In the genomic region with DNA sequence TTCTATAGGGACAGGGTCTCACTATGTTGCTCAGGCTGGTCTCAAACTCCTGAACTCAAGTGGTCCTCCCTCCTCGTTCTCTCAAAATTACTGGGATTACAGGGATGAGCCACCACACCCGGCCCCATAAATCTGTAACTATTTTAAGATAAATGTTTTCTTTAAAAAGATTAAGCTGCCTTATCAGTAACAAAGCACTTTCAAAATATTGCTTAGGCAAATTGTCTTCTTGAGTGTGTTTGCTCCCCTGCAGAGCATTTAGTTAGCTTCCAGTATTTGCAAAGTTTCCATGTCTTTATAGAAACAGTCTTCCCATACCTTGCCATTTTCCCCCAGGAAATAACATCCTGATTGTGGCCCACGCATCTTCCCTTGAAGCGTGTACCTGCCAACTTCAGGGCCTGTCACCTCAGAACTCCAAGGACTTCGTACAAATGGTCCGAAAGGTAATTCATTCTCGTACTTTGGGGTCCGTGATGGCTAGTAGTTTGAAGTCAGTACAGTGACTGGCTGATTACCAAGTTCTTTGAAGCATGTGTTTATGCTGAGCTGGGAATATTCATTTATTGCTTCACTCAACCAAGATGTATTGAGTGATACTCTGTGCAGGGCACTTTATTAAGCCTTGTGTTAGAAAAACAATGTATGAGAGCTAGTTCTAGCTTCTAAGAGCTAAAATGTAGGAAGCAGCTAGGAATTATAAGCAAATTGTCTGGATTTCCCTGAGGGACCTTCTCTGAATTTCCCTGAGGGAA, we compare ENCODE assay signal across 11 cellular contexts. TPM values are rescaled to one million over a fixed set of nuclear protein-coding genes. Genes with fewer than 3 reads are reported as not detected.
DNase-seq lines count a peak whose midpoint lies in the region; ATAC-seq and TF ChIP-seq lines count a peak whose summit lies in the region.
"Had no signal": no experiment of that assay in that cellular context is flagged by ENCODE, and none has a peak within 500 bp of the region (broad histone marks: within the 10 kb centered on the region; RNA-seq: fewer than 3 reads in every experiment).

No MANE protein-coding gene starts in this region.

- no peak overlapping the region for H3K4me3 Mint-ChIP-seq in CD4-positive, CD25-positive, alpha-beta regulatory T cell
- no peak overlapping the region for H3K4me3 Mint-ChIP-seq in nephron progenitor cell
- H3K4me3 Mint-ChIP-seq: activated CD4-positive, alpha-beta T cell treated with anti-CD3 and anti-CD28 coated beads for 36 hours had no signal

- no peak overlapping the region for H3K27ac ChIP-seq in CD4-positive, CD25-positive, alpha-beta regulatory T cell (ENCODE audit: insufficient read depth, low read length, poor library complexity, severe bottlenecking)
- 0 out of 2 replicates have a peak overlapping the region, but pooled peaks have one; percentile 11 for H3K27ac ChIP-seq in HL-60 (replicated peaks)
- peak overlapping the region in 1 of 2 donors; percentile 27 for H3K27ac ChIP-seq in tibial artery

- H3K27me3 ChIP-seq in CD4-positive, CD25-positive, alpha-beta regulatory T cell (ENCODE audit: control insufficient read depth, insufficient read depth, low read length) = no peaks in the 10 kb centered on the region
- H3K27me3 ChIP-seq in HL-60 (ENCODE audit: insufficient read depth, poor library complexity, severe bottlenecking) (no peaks in the 10 kb centered on the region), tibial artery (no peaks in the 10 kb centered on the region)

- no peak overlapping the region for H3K4me3 ChIP-seq in CD4-positive, CD25-positive, alpha-beta regulatory T cell (ENCODE audit: low read depth, low read length)
- H3K4me3 ChIP-seq in HL-60 (replicated peaks; ENCODE audit: insufficient read depth, low read length) (no peak overlapping the region), cardiac fibroblast (replicated peaks in 1 of 2; ENCODE audit: low read depth in 2 of 2, low read length in 2 of 2) (no peak overlapping the region), tibial artery (no peak overlapping the region)

- H3K9me3 ChIP-seq in CD4-positive, CD25-positive, alpha-beta regulatory T cell (ENCODE audit: control insufficient read depth in 2 of 2, low read length in 2 of 2) = no peaks in the 10 kb centered on the region
- no peaks in the 10 kb centered on the region for H3K9me3 ChIP-seq in tibial artery

- H3K4me1 ChIP-seq in CD4-positive, CD25-positive, alpha-beta regulatory T cell (ENCODE audit: control insufficient read depth, insufficient read depth, low read length, poor library complexity, severe bottlenecking) = no peaks in the 10 kb centered on the region
- H3K4me1 ChIP-seq in tibial artery = no peaks in the 10 kb centered on the region

- peak overlapping the region; percentile 26 to 65 (median 62) for H3K27ac Mint-ChIP-seq in CD4-positive, CD25-positive, alpha-beta regulatory T cell
- peak overlapping the region; percentile 94 for H3K27ac Mint-ChIP-seq in nephron progenitor cell
- H3K27ac Mint-ChIP-seq: activated CD4-positive, alpha-beta T cell treated with anti-CD3 and anti-CD28 coated beads for 36 hours had no signal

- TF ChIP-seq CTCF in HL-60 (IDR thresholded peaks at IDR 0.05; ENCODE audit: insufficient read depth, low read length) (no peak), cardiac fibroblast (IDR thresholded peaks at IDR 0.05; ENCODE audit: low read depth, low read length) (no peak), nephron progenitor cell (IDR thresholded peaks at IDR 0.05) (no peak), tibial artery (IDR thresholded peaks at IDR 0.05) (no peak)

- ATAC-seq in CD4-positive, CD25-positive, alpha-beta regulatory T cell (ENCODE audit: low read depth in 2 of 2) = no peak
- ATAC-seq in HG03378 (IDR thresholded peaks at IDR 0.05; ENCODE audit: unreplicated experiment) = no peak

- no peaks in the 10 kb centered on the region for H3K9me3 Mint-ChIP-seq in CD4-positive, CD25-positive, alpha-beta regulatory T cell
- peaks cover 4% of the 10 kb centered on the region for H3K9me3 Mint-ChIP-seq in nephron progenitor cell

- H3K4me1 Mint-ChIP-seq in CD4-positive, CD25-positive, alpha-beta regulatory T cell = peaks cover 4 to 24% (median 12%) of the 10 kb centered on the region in 4 donors
- peaks cover 45% of the 10 kb centered on the region for H3K4me1 Mint-ChIP-seq in nephron progenitor cell

- peaks cover 60% of the 10 kb centered on the region for H3K36me3 ChIP-seq in CD4-positive, CD25-positive, alpha-beta regulatory T cell (ENCODE audit: control insufficient read depth, insufficient read depth, low read length)
- H3K36me3 ChIP-seq in tibial artery = no peaks in the 10 kb centered on the region

- DNase-seq in CD4-positive, CD25-positive, alpha-beta regulatory T cell = no peak
- DNase-seq in HL-60 (ENCODE audit: low read depth in 1 of 2, low spot score in 1 of 2) (no peak), cardiac fibroblast (ENCODE audit: low read depth in 2 of 2) (peak; percentile 15), nephron progenitor cell (no peak), tibial artery (no peak), cerebellum (ENCODE audit: low spot score) (no peak)
- DNase-seq in activated CD4-positive, alpha-beta T cell treated with anti-CD3 and anti-CD28 coated beads, Interleukin-2, amount 50 U/mL, for 4 hours = no peak
- DNase-seq: SHP77 treated with DMSO at 0.1 percent for 48 hours had no signal

- intact Hi-C loops in tibial artery (cut with DNase I; ENCODE audit: low total_unique reads) = no loop called here

- H3K27me3 Mint-ChIP-seq in CD4-positive, CD25-positive, alpha-beta regulatory T cell = no peaks in the 10 kb centered on the region
- H3K27me3 Mint-ChIP-seq in nephron progenitor cell (ENCODE audit: low read depth, poor library complexity) = peaks cover 4% of the 10 kb centered on the region
- H3K27me3 Mint-ChIP-seq: activated CD4-positive, alpha-beta T cell treated with anti-CD3 and anti-CD28 coated beads for 36 hours had no signal

- peaks cover 75% of the 10 kb centered on the region for H3K36me3 Mint-ChIP-seq in CD4-positive, CD25-positive, alpha-beta regulatory T cell
- H3K36me3 Mint-ChIP-seq in nephron progenitor cell (ENCODE audit: low read depth) = peaks cover 24% of the 10 kb centered on the region

RNA-seq across cellular contexts. Expression of gene CRTAM, which starts 30.4 kb away (rescaled TPM):
- 1.4 TPM for total RNA-seq in CD4-positive, CD25-positive, alpha-beta regulatory T cell
- 1 to 10 TPM in 2 of 4 donors, under 1 TPM in 2; 0.29 to 1.9 (median 0.98) TPM for polyA plus RNA-seq in CD4-positive, CD25-positive, alpha-beta regulatory T cell
- total RNA-seq in cerebellum = 1.7 TPM
- total RNA-seq: renal cortical epithelial cell had no signal

Comparison
In these comparisons a context has a peak if more than half of its experiments do, and no peak if none do; other contexts are left out.
1. DNase-seq: peak in cardiac fibroblast (2 of 2); none in CD4-positive, CD25-positive, alpha-beta regulatory T cell (0 of 3), HL-60 (0 of 2), nephron progenitor cell (single experiment), tibial artery (0 of 2), cerebellum (single experiment) and activated CD4-positive, alpha-beta T cell treated with anti-CD3 and anti-CD28 coated beads, Interleukin-2, amount 50 U/mL, for 4 hours (0 of 2).